26 cellular contexts compared by ENCODE assay signal in the genomic region with DNA sequence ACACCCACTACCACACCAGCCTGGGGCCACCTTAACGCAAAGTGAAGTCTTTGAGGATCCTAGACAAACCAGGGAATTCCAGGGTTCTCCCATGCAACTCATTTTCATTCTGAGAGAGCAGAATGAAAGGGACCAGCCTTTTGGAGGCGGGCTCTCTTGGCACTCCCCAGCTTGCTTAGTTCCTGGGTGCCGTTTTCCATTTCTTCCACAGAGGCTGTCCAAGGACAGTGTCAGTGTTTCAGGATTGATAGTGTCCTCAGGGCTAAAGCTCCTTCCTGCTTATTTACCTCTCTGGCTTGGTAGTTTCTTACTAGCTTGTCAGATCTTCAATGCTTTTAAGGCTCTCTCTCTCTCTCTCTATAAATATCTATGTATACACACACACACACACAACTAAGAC. TPM values are rescaled to one million over a fixed set of nuclear protein-coding genes. Genes with fewer than 3 reads are reported as not detected.
"Had no signal": no experiment of that assay in that cellular context is flagged by ENCODE, and none has a peak within 500 bp of the region (broad histone marks: within the 10 kb centered on the region; RNA-seq: fewer than 3 reads in every experiment).

No MANE protein-coding gene starts in this region.

- H3K4me3 ChIP-seq: ascending aorta, body of pancreas, SK-N-MC had no signal

- H3K9me3 ChIP-seq: body of pancreas had no signal

- H3K27ac ChIP-seq: ascending aorta, body of pancreas, SK-N-MC, VCaP had no signal

- H3K4me1 ChIP-seq: ascending aorta had no signal

- H3K27me3 ChIP-seq: ascending aorta, body of pancreas had no signal

- ATAC-seq: activated CD4-positive, CD25-positive, alpha-beta regulatory T cell treated with anti-CD3 and anti-CD28 coated beads, Interleukin-2, amount 50 U/mL, for 24 hours; activated CD8-positive, alpha-beta memory T cell treated with anti-CD3 and anti-CD28 coated beads, Interleukin-2, amount 10 ng/mL, durations not matched to agents 7 days and 5 days; Panc1; Right ventricle myocardium inferior; T-cell had no signal

- DNase-seq: activated CD4-positive, alpha-beta T cell treated with anti-CD3 and anti-CD28 coated beads, Interleukin-2, amount 10 ng/mL, durations not matched to agents 24 days and 14 days; activated CD4-positive, alpha-beta T cell treated with anti-CD3 and anti-CD28 coated beads, Interleukin-2, amount 50 U/mL, for 48 hours; activated CD8-positive, alpha-beta memory T cell treated with anti-CD3 and anti-CD28 coated beads, Interleukin-2, amount 10 ng/mL, durations not matched to agents 7 days and 5 days; activated effector memory CD4-positive, alpha-beta T cell treated with Interleukin-2 at 50 U/mL for 16 hours; activated naive CD4-positive, alpha-beta T cell; activated T-cell treated with anti-CD3 and anti-CD28 coated beads, Interleukin-2, amount 50 U/mL, for 24 hours; amniotic stem cell; KG1; NCI-H1092; NCI-H1417; NCI-H1930; NCI-H446; NCI-H524; NCI-H748 treated with DMSO at 0.1 percent for 48 hours; OCI-M1; RPMI8226; T-cell; T-helper 2 cell; T1000 had no signal

RNA-seq across cellular contexts. Expression of a gene that starts 30.1 kb away (rescaled TPM):
- total RNA-seq: ascending aorta, Right ventricle myocardium inferior had no signal
